Comparison of ENCODE assay signal across 8 cellular contexts in the genomic region with DNA sequence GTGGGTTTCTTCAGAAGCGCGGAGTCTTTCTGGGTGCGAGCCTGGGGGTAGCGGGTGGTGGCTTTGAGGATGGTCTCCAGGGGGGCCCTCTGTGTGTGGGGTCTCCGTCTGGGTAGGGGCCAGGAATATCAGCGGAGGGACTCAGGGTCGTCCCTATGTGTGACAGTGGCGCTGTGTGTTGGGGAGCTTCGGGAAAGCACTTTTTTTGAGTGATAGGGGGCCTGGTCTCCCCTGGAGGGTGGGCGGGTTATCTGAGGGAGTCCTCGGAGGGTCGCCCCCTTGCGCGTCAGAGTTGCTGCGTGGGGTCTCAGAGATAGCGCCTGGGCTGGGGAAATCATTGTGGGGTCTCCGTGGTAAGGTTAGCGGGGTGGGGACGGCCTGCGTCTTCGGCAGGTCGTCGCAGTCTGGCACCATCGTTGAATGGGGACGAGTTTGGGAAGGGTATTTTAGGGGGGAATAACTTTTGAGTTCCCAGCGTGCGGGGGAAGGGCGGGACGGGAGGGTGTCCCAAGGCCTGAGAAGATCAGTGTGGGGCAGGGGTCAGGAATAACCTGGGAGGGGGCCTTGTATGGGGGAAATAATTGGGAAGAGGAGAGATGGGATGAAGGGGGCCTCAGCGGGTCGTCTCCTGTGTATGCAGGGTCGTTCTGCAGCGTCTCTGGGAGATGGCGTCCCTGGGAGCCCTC. TPM values are rescaled to one million over a fixed set of nuclear protein-coding genes. Genes with fewer than 3 reads are reported as not detected.
DNase-seq lines count a peak whose midpoint lies in the region; ATAC-seq and TF ChIP-seq lines count a peak whose summit lies in the region.

No MANE protein-coding gene starts in this region.

- no peak for ATAC-seq in left ventricle myocardium superior
- no peak for ATAC-seq in GM21515 (IDR thresholded peaks at IDR 0.05; ENCODE audit: unreplicated experiment)
- ATAC-seq in HG03342 (IDR thresholded peaks at IDR 0.05; ENCODE audit: unreplicated experiment), result no peak

- H3K4me3 Mint-ChIP-seq in activated naive CD4-positive, alpha-beta T cell treated with anti-CD3 and anti-CD28 coated beads, Interleukin-2, amount 10 ng/mL, durations not matched to agents 7 days and 5 days, result peak overlapping the region; percentile 99

- H3K27ac Mint-ChIP-seq in activated naive CD4-positive, alpha-beta T cell treated with anti-CD3 and anti-CD28 coated beads, Interleukin-2, amount 10 ng/mL, durations not matched to agents 7 days and 5 days, result peak overlapping the region; percentile 99

- peak overlapping the region; percentile 96 for H3K4me2 ChIP-seq in BLaER1

- peak overlapping the region; percentile 95 for H3K9ac ChIP-seq in BLaER1

- H3K9me3 Mint-ChIP-seq in activated naive CD4-positive, alpha-beta T cell treated with anti-CD3 and anti-CD28 coated beads, Interleukin-2, amount 10 ng/mL, durations not matched to agents 7 days and 5 days, result no peaks in the 10 kb centered on the region

- H3K4me1 ChIP-seq in BLaER1, result peaks cover 36% of the 10 kb centered on the region

- H3K36me3 ChIP-seq in BLaER1, result peaks cover 10% of the 10 kb centered on the region; the same call in 1 of the 2 replicates

- peaks cover 26% of the 10 kb centered on the region for H4K20me1 ChIP-seq in BLaER1

- DNase-seq in activated naive CD4-positive, alpha-beta T cell treated with anti-CD3 and anti-CD28 coated beads, Interleukin-2, amount 10 ng/mL, durations not matched to agents 7 days and 5 days, result peak; percentile 48
- DNase-seq in left ventricle myocardium superior (peak; percentile 58), skeletal muscle cell (ENCODE audit: low read depth) (no peak), DMS153 treated with DMSO at 0.1 percent for 48 hours (lab: John Stamatoyannopoulos, UW; ENCODE audit: unreplicated experiment) (no peak)

- H3K27ac ChIP-seq in BLaER1, result peak overlapping the region; percentile 95

- H3K27me3 ChIP-seq in BLaER1, result no peaks in the 10 kb centered on the region

- CTCF ChIA-PET in activated naive CD4-positive, alpha-beta T cell treated with anti-CD3 and anti-CD28 coated beads, Interleukin-2, amount 10 ng/mL, durations not matched to agents 7 days and 5 days (lab: Charles Lee), result interaction anchor here (1.3 to 1.8 kb wide), 4 partner anchors 12 to 46 kb away, joined by 4 to 7 read pairs (median 5); a partner anchor contains a TSS

- H3K9me3 ChIP-seq in BLaER1, result no peaks in the 10 kb centered on the region

- H3K4me3 ChIP-seq in BLaER1 (peak overlapping the region; percentile 100), skeletal muscle cell (ENCODE audit: low read depth, low read length) (peak overlapping the region; percentile 95)

- peaks cover 15% of the 10 kb centered on the region for H3K27me3 Mint-ChIP-seq in activated naive CD4-positive, alpha-beta T cell treated with anti-CD3 and anti-CD28 coated beads, Interleukin-2, amount 10 ng/mL, durations not matched to agents 7 days and 5 days

- peaks cover 31% of the 10 kb centered on the region for H3K4me1 Mint-ChIP-seq in activated naive CD4-positive, alpha-beta T cell treated with anti-CD3 and anti-CD28 coated beads, Interleukin-2, amount 10 ng/mL, durations not matched to agents 7 days and 5 days

- no peak for TF ChIP-seq RAD21 in Ishikawa (IDR thresholded peaks at IDR 0.05; ENCODE audit: low read depth)

- no peak for TF ChIP-seq EP300 in Ishikawa (IDR thresholded peaks at IDR 0.05; ENCODE audit: borderline replicate concordance)

- intact Hi-C loops in left ventricle myocardium superior (cut with micrococcal nuclease), result no loop called here

- peaks cover 40% of the 10 kb centered on the region for H3K36me3 Mint-ChIP-seq in activated naive CD4-positive, alpha-beta T cell treated with anti-CD3 and anti-CD28 coated beads, Interleukin-2, amount 10 ng/mL, durations not matched to agents 7 days and 5 days

TF ChIP-seq in Ishikawa, 13 proteins besides CTCF, POLR2A, EP300 and RAD21:
- TF ChIP-seq, protein P1, sequence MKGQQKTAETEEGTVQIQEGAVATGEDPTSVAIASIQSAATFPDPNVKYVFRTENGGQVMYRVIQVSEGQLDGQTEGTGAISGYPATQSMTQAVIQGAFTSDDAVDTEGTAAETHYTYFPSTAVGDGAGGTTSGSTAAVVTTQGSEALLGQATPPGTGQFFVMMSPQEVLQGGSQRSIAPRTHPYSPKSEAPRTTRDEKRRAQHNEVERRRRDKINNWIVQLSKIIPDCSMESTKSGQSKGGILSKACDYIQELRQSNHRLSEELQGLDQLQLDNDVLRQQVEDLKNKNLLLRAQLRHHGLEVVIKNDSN (IDR thresholded peaks at IDR 0.05), result no peak
- TF ChIP-seq TEAD4 (IDR thresholded peaks at IDR 0.05), result no peak
- TF ChIP-seq ZBTB7A (IDR thresholded peaks at IDR 0.05; ENCODE audit: low read depth), result peak; percentile 96; the same call in 1 of the 2 replicates
- TF ChIP-seq YY1 (IDR thresholded peaks at IDR 0.05; ENCODE audit: low read depth), result peak; percentile 58; the same call in 1 of the 2 replicates
- TF ChIP-seq, protein P2, sequence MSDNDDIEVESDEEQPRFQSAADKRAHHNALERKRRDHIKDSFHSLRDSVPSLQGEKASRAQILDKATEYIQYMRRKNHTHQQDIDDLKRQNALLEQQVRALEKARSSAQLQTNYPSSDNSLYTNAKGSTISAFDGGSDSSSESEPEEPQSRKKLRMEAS (IDR thresholded peaks at IDR 0.05), result 0 out of 2 replicates have a peak, but pooled peaks have one; percentile 2

RNA-seq across cellular contexts. Expression of a gene that starts 0.9 kb away (rescaled TPM):
- total RNA-seq in left ventricle myocardium superior, result 19.8 TPM

RNA-seq across cellular contexts. Expression of a gene that starts 0.9 kb away (rescaled TPM):
- total RNA-seq in left ventricle myocardium superior, result 46.4 TPM

RNA-seq across cellular contexts. Expression of a gene that starts 33.0 kb away (rescaled TPM):
- total RNA-seq in left ventricle myocardium superior, result 50.0 TPM

RNA-seq across cellular contexts. Expression of a gene that starts 34.5 kb away (rescaled TPM):
- total RNA-seq in left ventricle myocardium superior, result 22.4 TPM

RNA-seq across cellular contexts. Expression of a gene that starts 48.4 kb away (rescaled TPM):
- 8.8 TPM for total RNA-seq in left ventricle myocardium superior

Comparison
In these comparisons a context has a peak if more than half of its experiments do, and no peak if none do; other contexts are left out.
1. DNase-seq: peak in activated naive CD4-positive, alpha-beta T cell treated with anti-CD3 and anti-CD28 coated beads, Interleukin-2, amount 10 ng/mL, durations not matched to agents 7 days and 5 days (single experiment) and left ventricle myocardium superior (single experiment); none in skeletal muscle cell (single experiment) and DMS153 treated with DMSO at 0.1 percent for 48 hours (single experiment).